In the genomic region with DNA sequence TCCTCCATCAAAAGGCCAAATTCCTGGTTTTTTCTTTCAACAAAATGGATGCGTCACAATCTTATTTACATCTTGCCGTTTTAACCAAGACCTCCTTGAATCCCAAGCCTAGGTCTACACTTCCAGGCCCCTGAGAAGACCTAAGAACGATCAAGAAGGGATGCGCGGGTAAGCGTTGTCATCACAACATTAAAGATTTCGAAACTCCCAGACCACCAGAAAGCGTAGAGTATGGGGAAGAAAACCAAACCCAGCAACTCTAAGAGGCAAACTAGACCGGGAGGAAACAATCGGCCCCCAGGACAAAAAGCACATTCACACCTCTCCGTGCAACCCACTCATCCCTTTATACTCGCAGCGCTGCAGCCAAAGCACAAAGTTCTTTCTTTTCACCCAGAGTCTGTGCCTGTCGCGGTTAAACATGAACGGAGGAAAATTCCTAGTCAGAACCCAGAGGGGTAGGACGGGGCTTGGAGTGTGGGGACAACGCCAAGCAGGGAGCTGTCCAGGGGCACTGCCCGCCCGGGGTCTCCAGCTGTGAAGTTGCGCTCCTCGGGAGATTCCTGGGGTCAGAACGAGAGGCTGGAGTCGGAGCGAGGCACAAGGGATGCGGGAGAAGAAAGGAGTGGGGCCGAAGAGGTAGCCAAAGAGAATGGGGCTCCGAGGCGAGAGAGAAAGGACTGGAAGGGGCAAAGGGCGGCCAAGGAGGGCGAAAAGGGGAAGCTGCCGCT, we compare ENCODE assay signal across 8 cellular contexts. TPM values are rescaled to one million over a fixed set of nuclear protein-coding genes. Genes with fewer than 3 reads are reported as not detected.
DNase-seq lines count a peak whose midpoint lies in the region; ATAC-seq, FAIRE-seq and TF ChIP-seq lines count a peak whose summit lies in the region.

No MANE protein-coding gene starts in this region.

- H3K27ac Mint-ChIP-seq in CD14-positive monocyte (peak overlapping the region; percentile 96 to 99 (median 98)), endodermal cell (peak overlapping the region; percentile 99)

- FAIRE-seq in RCC 7860 (lab: Jason Lieb, UNC) = no peak

- H3K36me3 Mint-ChIP-seq in CD14-positive monocyte (peaks cover 16 to 21% of the 10 kb centered on the region in 2 donors), endodermal cell (ENCODE audit: low read depth) (peaks cover 17% of the 10 kb centered on the region)

- DNase-seq in CD14-positive monocyte (ENCODE audit: low spot score) = peak; percentile 74
- DNase-seq in SK-MEL-5 (ENCODE audit: low read depth, low spot score) = peak; percentile 17
- DNase-seq in endodermal cell = peak; percentile 81
- no peak for DNase-seq in NCI-H1930 (lab: John Stamatoyannopoulos, UW)
- no peak for DNase-seq in GM13976 (ENCODE audit: low spot score)
- no peak for DNase-seq in RCC 7860 (ENCODE audit: low spot score)

- peak overlapping the region; percentile 99 to 100 for H3K4me3 Mint-ChIP-seq in CD14-positive monocyte
- peak overlapping the region; percentile 99 for H3K4me3 Mint-ChIP-seq in endodermal cell

- H3K9me3 Mint-ChIP-seq in CD14-positive monocyte = peaks cover 0 to 2% (median 0%) of the 10 kb centered on the region in 7 donors
- no peaks in the 10 kb centered on the region for H3K9me3 Mint-ChIP-seq in endodermal cell

- intact Hi-C loops in CD14-positive monocyte (cut with micrococcal nuclease) = loop anchor here (2.0 to 10.0 kb wide), 6 partner anchors 101 to 753 kb away; a partner anchor contains a TSS

- peak overlapping the region; percentile 97 for H3K9ac ChIP-seq in endodermal cell (ENCODE audit: extremely low read depth, low read length, poor library complexity, severe bottlenecking)
- peak overlapping the region; percentile 72 for H3K9ac ChIP-seq in muscle layer of colon (ENCODE audit: low read length)

- no peaks in the 10 kb centered on the region for H3K9me3 ChIP-seq in endodermal cell (ENCODE audit: control insufficient read depth, low read length)
- no peaks in the 10 kb centered on the region for H3K9me3 ChIP-seq in muscle layer of colon (ENCODE audit: low read length)

- WGBS in endodermal cell (ENCODE audit: insufficient coverage in 1 of 2, insufficient read length in 1 of 2), 2 experiments = 0 to 1% methylated on average over 14 to 32 of the region's 32 CpGs

- H3K4me3 ChIP-seq in endodermal cell (ENCODE audit: low read length) (peak overlapping the region; percentile 97), muscle layer of colon (ENCODE audit: low read depth in 1 of 2, low read length in 2 of 2) (peak overlapping the region; percentile 84 to 96)

- H3K4me1 Mint-ChIP-seq in CD14-positive monocyte (peaks cover 42% of the 10 kb centered on the region), endodermal cell (peaks cover 41% of the 10 kb centered on the region)

- in situ Hi-C loops in SK-MEL-5 (cut with HindIII; ENCODE audit: low pct_unique_long_range_greater_than_20kb, low sequenced_read_pairs) (no loop called here), GM13976 (cut with MboI; ENCODE audit: low sequenced_read_pairs, unreplicated experiment) (loop anchor here (10.0 kb wide), 1 partner anchor 405 kb away; no protein-coding TSS in a partner anchor)

- ATAC-seq in GM21717 (IDR thresholded peaks at IDR 0.05; ENCODE audit: unreplicated experiment) = peak; percentile 13

- H3K4me1 ChIP-seq in endodermal cell (ENCODE audit: control insufficient read depth, insufficient read depth, low read length) (no peaks in the 10 kb centered on the region), muscle layer of colon (ENCODE audit: insufficient read depth, low read length) (peaks cover 34% of the 10 kb centered on the region)

- H3K27me3 Mint-ChIP-seq in CD14-positive monocyte (ENCODE audit: low read depth in 3 of 3) (peaks cover 0 to 2% (median 0%) of the 10 kb centered on the region in 3 donors), endodermal cell (ENCODE audit: insufficient read depth) (no peaks in the 10 kb centered on the region)

- no peak for TF ChIP-seq CTCF in CD14-positive monocyte (IDR thresholded peaks at IDR 0.05)
- TF ChIP-seq CTCF in endodermal cell (conservative IDR thresholded peaks at IDR 0.05) = no peak
- no peak for TF ChIP-seq CTCF in GM13976 (IDR thresholded peaks at IDR 0.05; ENCODE audit: borderline replicate concordance, control extremely low read depth, extremely low read depth, insufficient read depth, missing control alignments)

- H3K27ac ChIP-seq in endodermal cell (ENCODE audit: low read depth, low read length) (peak overlapping the region; percentile 96), muscle layer of colon (ENCODE audit: low read depth, low read length) (peak overlapping the region; percentile 98)

- H3K27me3 ChIP-seq in endodermal cell (ENCODE audit: control insufficient read depth, insufficient read depth, low read length, poor library complexity, severe bottlenecking) (no peaks in the 10 kb centered on the region), muscle layer of colon (ENCODE audit: control insufficient read depth in 1 of 2, insufficient read depth in 2 of 2, low read length in 2 of 2) (no peaks in the 10 kb centered on the region)

- H3K36me3 ChIP-seq in endodermal cell (ENCODE audit: control insufficient read depth, insufficient read depth, low read length) (peaks cover 25% of the 10 kb centered on the region), muscle layer of colon (ENCODE audit: insufficient read depth, low read length) (peaks cover 2% of the 10 kb centered on the region)

RNA-seq across cellular contexts. Expression of a gene that starts 0.7 kb away (rescaled TPM):
- 10 to 100 TPM; 42.3 to 45.1 TPM for polyA plus RNA-seq in CD14-positive monocyte
- 49.6 and 50.9 TPM in 2 replicates for total RNA-seq in SK-MEL-5 (2014; rRNA removed; shearing (Covaris generic))
- polyA plus RNA-seq in SK-MEL-5 (2015; cell fraction: cytosol; rRNA removed) = 22.0 and 23.9 TPM in 2 replicates
- polyA plus RNA-seq in SK-MEL-5 (2015; cell fraction: nucleus; rRNA removed) = 50.6 and 60.6 TPM in 2 replicates
- 10 to 100 TPM; 34.2 to 38.7 TPM for total RNA-seq in endodermal cell
- polyA plus RNA-seq in endodermal cell (2013, experiment 1 of 2) = 41.1 TPM
- polyA plus RNA-seq in endodermal cell (2013, experiment 2 of 2) = 40.1 TPM

RNA-seq across cellular contexts. Expression of a gene that starts 22.9 kb away (rescaled TPM):
- not detected for polyA plus RNA-seq in CD14-positive monocyte
- 0.08 and 0.13 TPM in 2 replicates for total RNA-seq in SK-MEL-5 (2014; rRNA removed; shearing (Covaris generic))
- 0.08 TPM in 1 of 2 replicates, not detected in the other for polyA plus RNA-seq in SK-MEL-5 (2015; cell fraction: cytosol; rRNA removed)
- polyA plus RNA-seq in SK-MEL-5 (2015; cell fraction: nucleus; rRNA removed) = not detected in 2 replicates
- total RNA-seq in endodermal cell = 1 to 10 TPM in 1 of 2 donors, under 1 TPM in 1; 0.86 to 1.0 TPM
- 2.0 TPM for polyA plus RNA-seq in endodermal cell (2013, experiment 1 of 2)
- polyA plus RNA-seq in endodermal cell (2013, experiment 2 of 2) = 2.2 TPM

RNA-seq across cellular contexts. Expression of a gene that starts 37.3 kb away (rescaled TPM):
- not detected for polyA plus RNA-seq in CD14-positive monocyte
- 0.43 TPM in 1 of 2 replicates, not detected in the other for total RNA-seq in SK-MEL-5 (2014; rRNA removed; shearing (Covaris generic))
- 0.24 and 0.30 TPM in 2 replicates for polyA plus RNA-seq in SK-MEL-5 (2015; cell fraction: cytosol; rRNA removed)
- polyA plus RNA-seq in SK-MEL-5 (2015; cell fraction: nucleus; rRNA removed) = 1.5 TPM in 1 of 2 replicates, not detected in the other
- total RNA-seq in endodermal cell = 1 to 10 TPM in 1 of 2 donors, not detected in 1; 1.9 TPM
- 14.1 TPM for polyA plus RNA-seq in endodermal cell (2013, experiment 1 of 2)
- polyA plus RNA-seq in endodermal cell (2013, experiment 2 of 2) = 13.1 TPM

Comparison
In these comparisons a context has a peak if more than half of its experiments do, and no peak if none do; other contexts are left out.
1. DNase-seq: peak in CD14-positive monocyte (single experiment), SK-MEL-5 (single experiment) and endodermal cell (single experiment); none in NCI-H1930 (0 of 2), GM13976 (single experiment) and RCC 7860 (single experiment).